2 cellular contexts compared by ENCODE assay signal in genomic region chr12:8154526-8154925, GRCh38.
TF ChIP-seq lines count a peak whose summit lies in the region.

No MANE protein-coding gene starts in this region.

TF ChIP-seq in SK-N-SH, 30 proteins besides CTCF, POLR2A, EP300 and RAD21:
- TF ChIP-seq EZH2phosphoT487 (IDR thresholded peaks at IDR 0.05; ENCODE audit: borderline replicate concordance, low read depth) (no peak), NRF1 (IDR thresholded peaks at IDR 0.05; ENCODE audit: low read depth, low read length) (no peak), MXI1 (IDR thresholded peaks at IDR 0.05; ENCODE audit: low read depth, low read length) (no peak), REST (IDR thresholded peaks at IDR 0.05; ENCODE audit: low read depth, low read length) (no peak), RFX5 (IDR thresholded peaks at IDR 0.05; ENCODE audit: low read length) (no peak), MEF2A (IDR thresholded peaks at IDR 0.05; ENCODE audit: borderline replicate concordance, low read depth) (no peak), FOXM1 (IDR thresholded peaks at IDR 0.05; ENCODE audit: low read depth) (no peak)
- TF ChIP-seq, protein P1, sequence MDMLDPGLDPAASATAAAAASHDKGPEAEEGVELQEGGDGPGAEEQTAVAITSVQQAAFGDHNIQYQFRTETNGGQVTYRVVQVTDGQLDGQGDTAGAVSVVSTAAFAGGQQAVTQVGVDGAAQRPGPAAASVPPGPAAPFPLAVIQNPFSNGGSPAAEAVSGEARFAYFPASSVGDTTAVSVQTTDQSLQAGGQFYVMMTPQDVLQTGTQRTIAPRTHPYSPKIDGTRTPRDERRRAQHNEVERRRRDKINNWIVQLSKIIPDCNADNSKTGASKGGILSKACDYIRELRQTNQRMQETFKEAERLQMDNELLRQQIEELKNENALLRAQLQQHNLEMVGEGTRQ (IDR thresholded peaks at IDR 0.05; ENCODE audit: borderline replicate concordance, low read depth, low read length), result no peak

TF ChIP-seq in SK-N-SH treated with all-trans-retinoic acid at 6 μM for 48 hours, 23 proteins besides CTCF, POLR2A, EP300 and RAD21:
- TF ChIP-seq ESRRG (CRISPR knock-in tag; IDR thresholded peaks at IDR 0.05) (no peak), PATZ1 (CRISPR knock-in tag; IDR thresholded peaks at IDR 0.05; ENCODE audit: borderline replicate concordance) (no peak), ZC3H10 (CRISPR knock-in tag; IDR thresholded peaks at IDR 0.05) (no peak), SNAI2 (CRISPR knock-in tag; IDR thresholded peaks at IDR 0.05) (no peak), BACH2 (CRISPR knock-in tag; IDR thresholded peaks at IDR 0.05; ENCODE audit: borderline replicate concordance) (no peak), RARB (CRISPR knock-in tag; IDR thresholded peaks at IDR 0.05) (no peak), TSHZ2 (CRISPR knock-in tag; IDR thresholded peaks at IDR 0.05) (no peak), ZNF565 (CRISPR knock-in tag; conservative IDR thresholded peaks at IDR 0.05; ENCODE audit: low read depth) (no peak), TCF4 (CRISPR knock-in tag; IDR thresholded peaks at IDR 0.05; ENCODE audit: borderline replicate concordance) (no peak), GLIS3 (CRISPR knock-in tag; IDR thresholded peaks at IDR 0.05) (no peak), ZFP3 (CRISPR knock-in tag; IDR thresholded peaks at IDR 0.05) (no peak)
- TF ChIP-seq, protein P2, sequence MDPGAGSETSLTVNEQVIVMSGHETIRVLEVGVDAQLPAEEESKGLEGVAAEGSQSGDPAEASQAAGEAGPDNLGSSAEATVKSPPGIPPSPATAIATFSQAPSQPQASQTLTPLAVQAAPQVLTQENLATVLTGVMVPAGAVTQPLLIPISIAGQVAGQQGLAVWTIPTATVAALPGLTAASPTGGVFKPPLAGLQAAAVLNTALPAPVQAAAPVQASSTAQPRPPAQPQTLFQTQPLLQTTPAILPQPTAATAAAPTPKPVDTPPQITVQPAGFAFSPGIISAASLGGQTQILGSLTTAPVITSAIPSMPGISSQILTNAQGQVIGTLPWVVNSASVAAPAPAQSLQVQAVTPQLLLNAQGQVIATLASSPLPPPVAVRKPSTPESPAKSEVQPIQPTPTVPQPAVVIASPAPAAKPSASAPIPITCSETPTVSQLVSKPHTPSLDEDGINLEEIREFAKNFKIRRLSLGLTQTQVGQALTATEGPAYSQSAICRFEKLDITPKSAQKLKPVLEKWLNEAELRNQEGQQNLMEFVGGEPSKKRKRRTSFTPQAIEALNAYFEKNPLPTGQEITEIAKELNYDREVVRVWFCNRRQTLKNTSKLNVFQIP (CRISPR knock-in tag; IDR thresholded peaks at IDR 0.05; ENCODE audit: borderline replicate concordance, low read depth), result no peak
